10 cellular contexts compared by ENCODE assay signal in the genomic region with DNA sequence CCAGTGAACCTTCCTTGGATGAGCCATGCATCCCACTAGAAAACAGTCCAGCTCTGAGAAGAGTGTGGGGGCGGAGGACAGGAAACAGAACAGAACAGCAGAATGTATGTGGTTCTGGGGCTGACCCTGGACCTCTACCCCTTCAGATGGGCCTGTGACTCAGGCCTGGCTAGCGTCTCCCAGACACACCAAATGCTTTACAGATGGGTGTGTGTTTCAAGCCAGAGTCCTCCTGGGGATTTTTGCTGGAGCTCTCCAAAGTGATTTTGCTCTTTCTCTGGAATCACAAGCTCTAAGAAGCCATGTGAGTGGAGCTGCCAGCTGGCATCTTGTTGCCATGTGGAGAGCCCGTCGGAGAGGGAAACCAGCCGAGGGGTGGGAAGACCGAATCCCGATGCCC. TPM values are rescaled to one million over a fixed set of nuclear protein-coding genes. Genes with fewer than 3 reads are reported as not detected.
A peak's percentile ranks its signal among the peaks of the same experiment; 100 is the strongest.
DNase-seq lines count a peak whose midpoint lies in the region; ATAC-seq and TF ChIP-seq lines count a peak whose summit lies in the region.
"Had no signal": no experiment of that assay in that cellular context is flagged by ENCODE, and none has a peak within 500 bp of the region (broad histone marks: within the 10 kb centered on the region; RNA-seq: fewer than 3 reads in every experiment).

No MANE protein-coding gene starts in this region.

- intact Hi-C loops in heart right ventricle (cut with DNase I) (loop anchor here in 1 of 10 donors (5.0 kb wide), 1 partner anchor 35 kb away; no protein-coding TSS in a partner anchor), sigmoid colon (cut with DNase I) (no loop called here)

- H3K36me3 ChIP-seq in heart right ventricle: peaks cover 0 to 20% (median 0%) of the 10 kb centered on the region in 9 donors
- peaks cover 0 to 6% (median 0%) of the 10 kb centered on the region in 4 donors for H3K36me3 ChIP-seq in sigmoid colon

- peak overlapping the region; percentile 31 for H3K27ac ChIP-seq in angular gyrus (ENCODE audit: low read depth, low read length)
- H3K27ac ChIP-seq in heart right ventricle: peak overlapping the region in 6 of 10 donors; percentile 20 to 66 (median 36)
- peak overlapping the region in 1 of 4 donors; percentile 1 for H3K27ac ChIP-seq in sigmoid colon

- no peak for TF ChIP-seq POLR2A in sigmoid colon (IDR thresholded peaks at IDR 0.05)

- ATAC-seq in heart right ventricle (peak; percentile 52 to 70 (median 68)), HG03442 (IDR thresholded peaks at IDR 0.05; ENCODE audit: unreplicated experiment) (no peak)
- ATAC-seq: T-cell had no signal

- no peaks in the 10 kb centered on the region for H3K9me3 ChIP-seq in heart right ventricle
- H3K9me3 ChIP-seq in sigmoid colon: no peaks in the 10 kb centered on the region

- H3K27me3 ChIP-seq in heart right ventricle: no peaks in the 10 kb centered on the region
- H3K27me3 ChIP-seq in sigmoid colon: no peaks in the 10 kb centered on the region

- no peak for TF ChIP-seq EP300 in sigmoid colon (IDR thresholded peaks at IDR 0.05)

- H3K4me1 ChIP-seq in heart right ventricle (peaks cover 5 to 41% (median 29%) of the 10 kb centered on the region in 9 donors), sigmoid colon (peaks cover 0 to 12% (median 10%) of the 10 kb centered on the region in 4 donors)

- H3K4me3 ChIP-seq in heart right ventricle (no peak overlapping the region), skeletal muscle cell (ENCODE audit: low read depth, low read length) (no peak overlapping the region), sigmoid colon (no peak overlapping the region)

- DNase-seq in ELR (ENCODE audit: low read depth): peak; percentile 83
- DNase-seq in heart right ventricle: peak; percentile 35 to 40
- DNase-seq in skeletal muscle cell (ENCODE audit: low read depth): peak; percentile 96
- no peak for DNase-seq in effector CD4-positive, alpha-beta T cell
- no peak for DNase-seq in NOMO-1 (lab: John Stamatoyannopoulos, UW; ENCODE audit: unreplicated experiment in 2 of 2)
- no peak for DNase-seq in sigmoid colon

- WGBS in heart right ventricle, 2 donors: 31 to 42% methylated on average over 7 of the region's 7 CpGs
- 90 to 92% methylated on average over 7 of the region's 7 CpGs for WGBS in sigmoid colon, 2 donors

- TF ChIP-seq CTCF in heart right ventricle (IDR thresholded peaks at IDR 0.05): no peak
- no peak for TF ChIP-seq CTCF in sigmoid colon (IDR thresholded peaks at IDR 0.05)

RNA-seq across cellular contexts. Expression of a gene that starts 13.2 kb away (rescaled TPM):
- total RNA-seq in heart right ventricle: under 1 TPM in 9 of 10 donors, not detected in 1; 0.15 to 0.85 (median 0.37) TPM
- polyA plus RNA-seq in heart right ventricle: 1 to 10 TPM; 1.2 to 1.4 TPM
- total RNA-seq in sigmoid colon: 10 to 100 TPM in 1 of 4 donors, 1 to 10 TPM in 3; 6.1 to 15.5 (median 6.5) TPM
- polyA plus RNA-seq in sigmoid colon: 1 to 10 TPM in 2 of 3 donors, not detected in 1; 1.3 to 1.8 TPM

RNA-seq across cellular contexts. Expression of a gene that starts 20.9 kb away (rescaled TPM):
- 1 to 10 TPM in 1 of 10 donors, under 1 TPM in 4, not detected in 5; 0.19 to 1.0 (median 0.24) TPM for total RNA-seq in heart right ventricle
- under 1 TPM in 1 of 2 donors, not detected in 1; 0.07 TPM for polyA plus RNA-seq in heart right ventricle
- 1 to 10 TPM in 1 of 4 donors, under 1 TPM in 2, not detected in 1; 0.36 to 1.4 (median 0.41) TPM for total RNA-seq in sigmoid colon
- polyA plus RNA-seq in sigmoid colon: under 1 TPM in 2 of 3 donors, not detected in 1; 0.12 to 0.60 TPM
- total RNA-seq: lung microvascular endothelial cell had no signal

RNA-seq across cellular contexts. Expression of a gene that starts 28.5 kb away (rescaled TPM):
- 100 to 1,000 TPM; 171 to 359 (median 287) TPM for total RNA-seq in heart right ventricle
- polyA plus RNA-seq in heart right ventricle: 100 to 1,000 TPM; 291 to 570 TPM
- 100 to 1,000 TPM in 2 of 4 donors, 10 to 100 TPM in 2; 74.4 to 106 (median 91.7) TPM for total RNA-seq in sigmoid colon
- polyA plus RNA-seq in sigmoid colon: 100 to 1,000 TPM; 229 to 323 (median 268) TPM

RNA-seq across cellular contexts. Expression of a gene that starts 28.6 kb away (rescaled TPM):
- total RNA-seq in heart right ventricle (10 to 100 TPM; 13.6 to 21.0 (median 16.2) TPM), sigmoid colon (10 to 100 TPM; 13.3 to 29.9 (median 23.5) TPM)
- polyA plus RNA-seq in heart right ventricle (1 to 10 TPM; 3.1 to 9.2 TPM), sigmoid colon (10 to 100 TPM; 11.3 to 15.9 (median 12.6) TPM)

RNA-seq across cellular contexts. Expression of a gene that starts 35.0 kb away (rescaled TPM):
- 100 to 1,000 TPM in 7 of 10 donors, 10 to 100 TPM in 3; 90.7 to 137 (median 104) TPM for total RNA-seq in heart right ventricle
- 100 to 1,000 TPM in 1 of 2 donors, 10 to 100 TPM in 1; 23.8 to 114 TPM for polyA plus RNA-seq in heart right ventricle
- 10 to 100 TPM; 33.2 to 44.6 (median 34.2) TPM for total RNA-seq in sigmoid colon
- 100 to 1,000 TPM in 1 of 3 donors, 10 to 100 TPM in 2; 75.1 to 119 (median 94.9) TPM for polyA plus RNA-seq in sigmoid colon

Comparison
In these comparisons a context has a peak if more than half of its experiments do, and no peak if none do; other contexts are left out.
1. DNase-seq: peak in ELR (single experiment), heart right ventricle (2 of 2) and skeletal muscle cell (single experiment); none in effector CD4-positive, alpha-beta T cell (single experiment), NOMO-1 (0 of 2) and sigmoid colon (single experiment).